In genomic region chr11:10528121-10528520, GRCh38 we compare ENCODE assay signal across 24 cellular contexts. TPM values are rescaled to one million over a fixed set of nuclear protein-coding genes. Genes with fewer than 3 reads are reported as not detected.
A peak's percentile ranks its signal among the peaks of the same experiment; 100 is the strongest.
DNase-seq lines count a peak whose midpoint lies in the region; ATAC-seq, FAIRE-seq and TF ChIP-seq lines count a peak whose summit lies in the region.
"Had no signal": no experiment of that assay in that cellular context is flagged by ENCODE, and none has a peak within 500 bp of the region (broad histone marks: within the 10 kb centered on the region; RNA-seq: fewer than 3 reads in every experiment).

No MANE protein-coding gene starts in this region.

- 0 out of 3 replicates have a peak overlapping the region, but pooled peaks have one; percentile 87 for H2BK15ac ChIP-seq in IMR-90 (ENCODE audit: low read depth, low read length)

- no peaks in the 10 kb centered on the region for H3K79me2 ChIP-seq in keratinocyte (ENCODE audit: control insufficient read depth, insufficient read depth, low read length)
- no peaks in the 10 kb centered on the region for H3K79me2 ChIP-seq in OCI-LY7 (ENCODE audit: insufficient read depth, low read depth, low read length)

- H3K27me3 ChIP-seq in IMR-90 (ENCODE audit: control insufficient read depth, insufficient read depth, low read length) (no peaks in the 10 kb centered on the region), keratinocyte (ENCODE audit: control insufficient read depth, extremely low read depth, insufficient read depth, low read length) (no peaks in the 10 kb centered on the region), vagina (no peaks in the 10 kb centered on the region)
- H3K27me3 ChIP-seq: BLaER1 treated with 17β-estradiol and CSF1 and Interleukin-3, amounts not matched to agents 10 nM and 100 nM; body of pancreas; sigmoid colon; upper lobe of left lung had no signal

- H2BK20ac ChIP-seq in IMR-90 (ENCODE audit: low read depth, low read length): peak overlapping the region; percentile 53; the same call in 1 of the 2 replicates

- no peak for TF ChIP-seq CTCF in IMR-90 (conservative IDR thresholded peaks at IDR 0.05; ENCODE audit: low read depth, low read length)
- TF ChIP-seq CTCF in keratinocyte (optimal IDR thresholded peaks at IDR 0.05 in 1 of 3, IDR thresholded peaks at IDR 0.05 in 1 of 3, conservative IDR thresholded peaks at IDR 0.05 in 1 of 3; ENCODE audit: extremely low read depth in 1 of 3, insufficient read depth in 2 of 3, low read length in 3 of 3): no peak
- no peak for TF ChIP-seq CTCF in vagina (IDR thresholded peaks at IDR 0.05)
- TF ChIP-seq CTCF in OCI-LY7 (conservative IDR thresholded peaks at IDR 0.05; ENCODE audit: low read length): no peak

- H4K5ac ChIP-seq in IMR-90 (ENCODE audit: low read depth, low read length): peak overlapping the region; percentile 84; the same call in 1 of the 2 replicates

- dilution Hi-C loops in IMR-90 (cut with HindIII; ENCODE audit: low sequenced_read_pairs, unreplicated experiment): no loop called here
- dilution Hi-C loops in keratinocyte (cut with MboI; ENCODE audit: extremely low pct_ligation_motif_present, low sequenced_read_pairs): no loop called here

- H2AFZ ChIP-seq in IMR-90 (replicated peaks; ENCODE audit: low read length, poor library complexity) (no peak overlapping the region), keratinocyte (ENCODE audit: control insufficient read depth, low read length) (no peak overlapping the region), OCI-LY7 (ENCODE audit: low read length) (no peak overlapping the region)

- H2BK5ac ChIP-seq in IMR-90 (ENCODE audit: low read depth, low read length, poor library complexity, severe bottlenecking): peak overlapping the region; percentile 100

- H3K9me3 ChIP-seq in IMR-90 (ENCODE audit: control insufficient read depth, insufficient read depth, low read length): no peaks in the 10 kb centered on the region
- no peaks in the 10 kb centered on the region for H3K9me3 ChIP-seq in keratinocyte (ENCODE audit: control insufficient read depth, low read depth, low read length)
- H3K9me3 ChIP-seq in vagina: no peaks in the 10 kb centered on the region
- H3K9me3 ChIP-seq in OCI-LY7 (ENCODE audit: low read length): no peaks in the 10 kb centered on the region
- H3K9me3 ChIP-seq: BLaER1 treated with 17β-estradiol and CSF1 and Interleukin-3, amounts not matched to agents 10 nM and 100 nM; body of pancreas; sigmoid colon; upper lobe of left lung had no signal

- FAIRE-seq in keratinocyte (lab: Jason Lieb, UNC): no peak

- no peak for TF ChIP-seq RAD21 in IMR-90 (IDR thresholded peaks at IDR 0.05; ENCODE audit: low read length)

- in situ Hi-C loops in IMR-90 (cut with MboI; ENCODE audit: low sequenced_read_pairs): no loop called here

- H3K9me2 ChIP-seq in OCI-LY7 (ENCODE audit: insufficient read depth, low read length): no peaks in the 10 kb centered on the region

- H3K4me1 ChIP-seq in IMR-90 (ENCODE audit: control insufficient read depth, insufficient read depth, low read length) (peaks cover 14% of the 10 kb centered on the region), keratinocyte (ENCODE audit: control insufficient read depth, extremely low read depth, insufficient read depth, low read length) (peaks cover 25% of the 10 kb centered on the region), vagina (peaks cover 33% of the 10 kb centered on the region), OCI-LY7 (ENCODE audit: insufficient read depth, low read length, poor library complexity, severe bottlenecking) (no peaks in the 10 kb centered on the region)
- H3K4me1 ChIP-seq: BLaER1 treated with 17β-estradiol and CSF1 and Interleukin-3, amounts not matched to agents 10 nM and 100 nM; body of pancreas; sigmoid colon had no signal

- CTCF ChIA-PET in IMR-90 (lab: Yijun Ruan, JAX) (interaction anchor here (0.9 to 1.2 kb wide), 2 partner anchors 13 to 199 kb away, joined by 3 read pairs; partner anchors contain the start of gene RNF141), OCI-LY7 (lab: Charles Lee; ENCODE audit: unreplicated experiment) (interaction anchor here (0.8 kb wide), 1 partner anchor 61 kb away, joined by 4 read pairs; no protein-coding TSS in a partner anchor)

- H2AK5ac ChIP-seq in IMR-90 (ENCODE audit: low read depth, low read length): no peak overlapping the region

- BruUV-seq in IMR-90 (replicated peaks; lab: Mats Ljungman, UMichigan) (no TSS peak), OCI-LY7 (replicated peaks; lab: Mats Ljungman, UMichigan) (no TSS peak)

- peak overlapping the region; percentile 96; the same call in 1 of the 2 replicates for H2BK120ac ChIP-seq in IMR-90 (ENCODE audit: low read depth, low read length)

- H4K20me1 ChIP-seq in IMR-90 (ENCODE audit: insufficient read depth, low read length) (no peaks in the 10 kb centered on the region), keratinocyte (ENCODE audit: control insufficient read depth, extremely low read depth, insufficient read depth, low read length) (no peaks in the 10 kb centered on the region), OCI-LY7 (ENCODE audit: insufficient read depth, low read length) (no peaks in the 10 kb centered on the region)
- H4K20me1 ChIP-seq: BLaER1 treated with 17β-estradiol and CSF1 and Interleukin-3, amounts not matched to agents 10 nM and 100 nM had no signal

- no peak overlapping the region for H2AK9ac ChIP-seq in IMR-90 (replicated peaks; ENCODE audit: low read depth, low read length, poor library complexity)

- peak overlapping the region; percentile 71 to 89; a peak in 2 of 4 replicates for H4K8ac ChIP-seq in IMR-90 (ENCODE audit: low read depth in 2 of 2, low read length in 2 of 2)

- H3K27ac ChIP-seq in IMR-90 (ENCODE audit: insufficient read depth, low read length): peak overlapping the region; percentile 93; the same call in 1 of the 2 replicates
- peak overlapping the region; percentile 88 for H3K27ac ChIP-seq in cingulate gyrus (ENCODE audit: low read depth, low read length)
- H3K27ac ChIP-seq in keratinocyte (ENCODE audit: control insufficient read depth, insufficient read depth, low read length): peak overlapping the region; percentile 73
- H3K27ac ChIP-seq in vagina: peak overlapping the region; percentile 64
- H3K27ac ChIP-seq in OCI-LY7 (ENCODE audit: low read depth, low read length, poor library complexity, severe bottlenecking): no peak overlapping the region
- H3K27ac ChIP-seq: BLaER1 treated with 17β-estradiol and CSF1 and Interleukin-3, amounts not matched to agents 10 nM and 100 nM; body of pancreas; sigmoid colon had no signal

- ATAC-seq in IMR-90 (ENCODE audit: low read depth): peak; percentile 38
- ATAC-seq: body of pancreas; stimulated activated naive CD8-positive, alpha-beta T cell treated with anti-CD3 and anti-CD28 coated beads, Interleukin-15, amount 100 ng/mL, for 72 hours had no signal

- peak overlapping the region; percentile 99 for H3K18ac ChIP-seq in IMR-90 (ENCODE audit: low read depth, low read length)

- DNase-seq in IMR-90 (peak; percentile 69), keratinocyte (ENCODE audit: low read depth, low spot score) (no peak), vagina (ENCODE audit: extremely low spot score in 2 of 2) (no peak), occipital lobe (lab: John Stamatoyannopoulos, UW) (no peak), OCI-LY7 (ENCODE audit: low spot score) (no peak)
- DNase-seq in activated CD4-positive, alpha-beta T cell treated with anti-CD3 and anti-CD28 coated beads for 4 hours: no peak
- DNase-seq: activated CD4-positive, CD25-positive, alpha-beta regulatory T cell; activated CD8-positive, alpha-beta memory T cell treated with anti-CD3 and anti-CD28 coated beads for 24 hours; activated naive CD4-positive, alpha-beta T cell treated with anti-CD3 and anti-CD28 coated beads, Interleukin-2, amount 50 U/mL, for 16 hours; activated T-cell treated with anti-CD3 and anti-CD28 coated beads, Interleukin-2, amount 50 U/mL, for 72 hours; body of pancreas; GF-D8; glutamatergic neuron; H7; NCI-H1417 treated with DMSO at 0.1 percent for 48 hours; NCI-H82; sigmoid colon; stimulated activated CD4-positive, alpha-beta T cell treated with anti-CD3 and anti-CD28 coated beads, Interleukin-1b, Interleukin-23, amount 100 ng/mL, for 48 hours; stimulated activated naive CD8-positive, alpha-beta T cell treated with anti-CD3 and anti-CD28 coated beads, Interleukin-15, amount 100 ng/mL, for 72 hours; T-helper 2 cell; upper lobe of left lung had no signal

- intact Hi-C loops in IMR-90 (cut with micrococcal nuclease) (loop anchor here (2.0 to 10.0 kb wide), 3 partner anchors 79 to 203 kb away; no protein-coding TSS in a partner anchor), vagina (cut with DNase I) (no loop called here), OCI-LY7 (cut with micrococcal nuclease; ENCODE audit: unreplicated experiment) (no loop called here)

- H3K4me2 ChIP-seq in IMR-90 (ENCODE audit: low read depth, low read length) (peak overlapping the region; percentile 36; the same call in 1 of the 2 replicates), keratinocyte (ENCODE audit: control insufficient read depth, extremely low read depth, insufficient read depth, low read depth, low read length) (no peak overlapping the region), OCI-LY7 (ENCODE audit: low read length) (no peak overlapping the region)
- H3K4me2 ChIP-seq: BLaER1 treated with 17β-estradiol and CSF1 and Interleukin-3, amounts not matched to agents 10 nM and 100 nM had no signal

- H3K4me3 ChIP-seq in IMR-90 (ENCODE audit: insufficient read depth, low read depth, low read length) (no peak overlapping the region), keratinocyte (ENCODE audit: control insufficient read depth in 2 of 3, extremely low read depth in 1 of 3, insufficient read depth in 2 of 3, low read depth in 1 of 3, low read length in 3 of 3) (no peak overlapping the region), vagina (no peak overlapping the region), OCI-LY7 (ENCODE audit: low read depth, low read length, poor library complexity, severe bottlenecking) (no peak overlapping the region)
- H3K4me3 ChIP-seq: BLaER1 treated with 17β-estradiol and CSF1 and Interleukin-3, amounts not matched to agents 10 nM and 100 nM; body of pancreas; sigmoid colon; upper lobe of left lung had no signal

- H3K79me1 ChIP-seq in IMR-90 (ENCODE audit: low read depth in 1 of 2, low read length in 2 of 2): peaks cover 3 to 10% of the 10 kb centered on the region in 2 experiments; a peak in 2 of 4 replicates

- H3K9me1 ChIP-seq in IMR-90 (ENCODE audit: insufficient read depth, low read length) (peaks cover 2% of the 10 kb centered on the region), keratinocyte (ENCODE audit: control insufficient read depth, extremely low read depth, insufficient read depth, low read length) (no peaks in the 10 kb centered on the region)

- no peak overlapping the region for H3K14ac ChIP-seq in IMR-90 (replicated peaks; ENCODE audit: low read depth, low read length)

- H3K36me3 ChIP-seq in IMR-90 (ENCODE audit: control insufficient read depth, insufficient read depth, low read length) (peaks cover 4% of the 10 kb centered on the region), keratinocyte (ENCODE audit: control insufficient read depth in 2 of 2, extremely low read depth in 1 of 2, insufficient read depth in 2 of 2, low read length in 2 of 2) (peaks cover 0 to 6% of the 10 kb centered on the region in 2 experiments), vagina (peaks cover 0 to 40% of the 10 kb centered on the region in 2 donors), OCI-LY7 (ENCODE audit: insufficient read depth, low read length) (peaks cover 25% of the 10 kb centered on the region)

- H3K56ac ChIP-seq in IMR-90 (ENCODE audit: extremely low read depth, insufficient read depth, low read length): peak overlapping the region; percentile 59; the same call in 1 of the 2 replicates

- POLR2A ChIA-PET in IMR-90 (lab: Charles Lee; ENCODE audit: unreplicated experiment): no interaction called here
- POLR2A ChIA-PET in OCI-LY7 (lab: Charles Lee): interaction anchor here (2.4 kb wide), 1 partner anchor 12 kb away, joined by 13 read pairs; the partner anchor contains the start of gene RNF141

- no peak overlapping the region for H4K91ac ChIP-seq in IMR-90 (ENCODE audit: insufficient read depth, low read depth, low read length)

- peak overlapping the region; percentile 91; the same call in 1 of the 2 replicates for H3K23ac ChIP-seq in IMR-90 (ENCODE audit: low read depth, low read length)

- H3K9ac ChIP-seq in IMR-90 (ENCODE audit: low read depth, low read length) (peak overlapping the region; percentile 43; the same call in 1 of the 2 replicates), keratinocyte (ENCODE audit: control insufficient read depth, extremely low read depth, insufficient read depth, low read length) (no peak overlapping the region)
- H3K9ac ChIP-seq: BLaER1 treated with 17β-estradiol and CSF1 and Interleukin-3, amounts not matched to agents 10 nM and 100 nM had no signal

- TF ChIP-seq POLR2A in IMR-90 (IDR thresholded peaks at IDR 0.05; ENCODE audit: low read depth, low read length) (no peak), vagina (IDR thresholded peaks at IDR 0.05) (no peak)

- peak overlapping the region; percentile 92; the same call in 1 of the 2 replicates for H3K4ac ChIP-seq in IMR-90 (ENCODE audit: low read depth, low read length)

RNA-seq across cellular contexts. Expression of gene RNF141, which starts 12.9 kb away (rescaled TPM):
- total RNA-seq in IMR-90 (2012; rRNA removed): 18.6 and 34.2 TPM in 2 replicates
- polyA plus RNA-seq in IMR-90 (2012; rRNA removed): 10.6 and 13.8 TPM in 2 replicates
- polyA plus RNA-seq in IMR-90 (2012; cell fraction: cytosol; rRNA removed): 2.1 and 3.4 TPM in 2 replicates
- polyA plus RNA-seq in IMR-90 (2012; cell fraction: nucleus; rRNA removed; ENCODE audit: low replicate concordance): 0.53 and 6.1 TPM in 2 replicates
- 27.8 to 59.1 TPM (median 45.2 TPM) in 3 replicates for polyA plus RNA-seq in keratinocyte
- 56.1 TPM for polyA plus RNA-seq in keratinocyte (2011; ENCODE audit: low read depth)
- polyA plus RNA-seq in keratinocyte (2011; cell fraction: cytosol; rRNA removed): 26.5 and 45.6 TPM in 2 replicates
- 13.4 and 21.0 TPM in 2 replicates for polyA plus RNA-seq in keratinocyte (2011; cell fraction: nucleus; rRNA removed)
- polyA plus RNA-seq in keratinocyte (2012; ENCODE audit: low replicate concordance): 34.4 and 54.8 TPM in 2 replicates
- polyA minus RNA-seq in keratinocyte: 9.1 to 40.1 TPM (median 34.0 TPM) in 3 replicates
- 28.4 TPM for polyA minus RNA-seq in keratinocyte (2011; cell fraction: cytosol; rRNA and poly(A)+ RNA removed)
- 8.3 and 14.4 TPM in 2 replicates for polyA minus RNA-seq in keratinocyte (2011; cell fraction: nucleus; rRNA and poly(A)+ RNA removed)
- 19.2 TPM for total RNA-seq in vagina
- total RNA-seq in occipital lobe: 80.0 TPM
- 8.2 and 9.2 TPM in 2 replicates for total RNA-seq in OCI-LY7 (2014; rRNA removed; shearing (Covaris generic))
- total RNA-seq in OCI-LY7 (2022): 18.5 and 20.1 TPM in 2 replicates

RNA-seq across cellular contexts. Expression of gene LYVE1, which starts 40.3 kb away (rescaled TPM):
- total RNA-seq in IMR-90 (2012; rRNA removed) (not detected in 2 replicates), vagina (62.9 TPM), occipital lobe (9.0 TPM), OCI-LY7 (2022) (not detected in 2 replicates)
- polyA plus RNA-seq in IMR-90 (2012; rRNA removed) (not detected in 2 replicates), keratinocyte (not detected in 3 replicates)
- not detected in 2 replicates for polyA plus RNA-seq in IMR-90 (2012; cell fraction: cytosol; rRNA removed)
- polyA plus RNA-seq in IMR-90 (2012; cell fraction: nucleus; rRNA removed; ENCODE audit: low replicate concordance): 0.04 and 0.32 TPM in 2 replicates
- polyA plus RNA-seq in keratinocyte (2011; ENCODE audit: low read depth): not detected
- not detected in 2 replicates for polyA plus RNA-seq in keratinocyte (2011; cell fraction: cytosol; rRNA removed)
- polyA plus RNA-seq in keratinocyte (2011; cell fraction: nucleus; rRNA removed): not detected in 2 replicates
- polyA plus RNA-seq in keratinocyte (2012; ENCODE audit: low replicate concordance): not detected in 2 replicates
- not detected in 3 replicates for polyA minus RNA-seq in keratinocyte
- polyA minus RNA-seq in keratinocyte (2011; cell fraction: cytosol; rRNA and poly(A)+ RNA removed): not detected
- not detected in 2 replicates for polyA minus RNA-seq in keratinocyte (2011; cell fraction: nucleus; rRNA and poly(A)+ RNA removed)
- not detected in 2 replicates for total RNA-seq in OCI-LY7 (2014; rRNA removed; shearing (Covaris generic))
- total RNA-seq: activated T-cell treated with anti-CD3 and anti-CD28 coated beads, Interleukin-2, amount 50 U/mL, for 72 hours; SK-MEL-5 had no signal

Comparison
In these comparisons a context has a peak if more than half of its experiments do, and no peak if none do; other contexts are left out.
1. RNA of gene LYVE1, which starts 40.3 kb away (total RNA-seq): 62.9 TPM in vagina (single experiment) and 9.0 TPM in occipital lobe (single experiment); not detected in IMR-90 and not detected in OCI-LY7; every median in the first group is over 10 times any median in the second.